ENCODE assay signal across 17 cellular contexts in genomic region chr11:35122308-35122707, GRCh38. TPM values are rescaled to one million over a fixed set of nuclear protein-coding genes. Genes with fewer than 3 reads are reported as not detected.
DNase-seq lines count a peak whose midpoint lies in the region; FAIRE-seq and TF ChIP-seq lines count a peak whose summit lies in the region.
"Had no signal": no experiment of that assay in that cellular context is flagged by ENCODE, and none has a peak within 500 bp of the region (broad histone marks: within the 10 kb centered on the region; RNA-seq: fewer than 3 reads in every experiment).

No MANE protein-coding gene starts in this region.

- POLR2A ChIA-PET in activated CD4-positive, alpha-beta T cell treated with anti-CD3 and anti-CD28 coated beads, Interleukin-2, amount 10 ng/mL, durations not matched to agents 7 days and 5 days (lab: Charles Lee), result no interaction called here

- H3K9me3 ChIP-seq in small intestine (ENCODE audit: control insufficient read depth, low read depth) (no peaks in the 10 kb centered on the region), MM.1S (replicated peaks; ENCODE audit: insufficient read depth, low read length) (no peaks in the 10 kb centered on the region)
- H3K9me3 ChIP-seq: BLaER1, testis had no signal

- no peaks in the 10 kb centered on the region for H3K27me3 ChIP-seq in small intestine (ENCODE audit: control insufficient read depth in 2 of 2, insufficient read depth in 2 of 2, low read length in 2 of 2)
- H3K27me3 ChIP-seq in MM.1S (replicated peaks; ENCODE audit: insufficient read depth, low read length), result no peaks in the 10 kb centered on the region
- H3K27me3 ChIP-seq: BLaER1, testis had no signal

- no peak for FAIRE-seq in small intestine (lab: Jason Lieb, UNC)
- FAIRE-seq: frontal cortex, HepG2 had no signal

- H2AFZ ChIP-seq in MM.1S (ENCODE audit: low read length), result no peak overlapping the region

- peak overlapping the region; percentile 38 for H3K27ac Mint-ChIP-seq in activated CD4-positive, alpha-beta T cell treated with anti-CD3 and anti-CD28 coated beads, Interleukin-2, amount 10 ng/mL, durations not matched to agents 7 days and 5 days
- H3K27ac Mint-ChIP-seq in activated T-helper 1 cell treated with anti-CD3 and anti-CD28 coated beads, Interleukin-12 subunit alpha, Interleukin-12 subunit beta, Interleukin-2, Interleukin-4 antibody, amounts not matched to agents 30 ng/mL and 10 ng/mL and 1 ng/mL, durations not matched to agents 14 hours and 24 hours and 36 hours, result peak overlapping the region; percentile 32

- H4K20me1 ChIP-seq in MM.1S (ENCODE audit: insufficient read depth, low read length), result no peaks in the 10 kb centered on the region
- H4K20me1 ChIP-seq: BLaER1 had no signal

- H3K27me3 Mint-ChIP-seq in activated CD4-positive, alpha-beta T cell treated with anti-CD3 and anti-CD28 coated beads, Interleukin-2, amount 10 ng/mL, durations not matched to agents 7 days and 5 days, result peaks cover 10% of the 10 kb centered on the region
- peaks cover 20% of the 10 kb centered on the region for H3K27me3 Mint-ChIP-seq in activated T-helper 1 cell treated with anti-CD3 and anti-CD28 coated beads, Interleukin-12 subunit alpha, Interleukin-12 subunit beta, Interleukin-2, Interleukin-4 antibody, amounts not matched to agents 30 ng/mL and 10 ng/mL and 1 ng/mL, durations not matched to agents 14 hours and 24 hours and 36 hours (ENCODE audit: insufficient read depth)

- CTCF ChIA-PET in activated CD4-positive, alpha-beta T cell treated with anti-CD3 and anti-CD28 coated beads, Interleukin-2, amount 10 ng/mL, durations not matched to agents 7 days and 5 days (lab: Charles Lee), result interaction anchor here (3.0 kb wide), 1 partner anchor 17 kb away, joined by 15 read pairs; the partner anchor contains the start of gene CD44

- H3K36me3 Mint-ChIP-seq in activated CD4-positive, alpha-beta T cell treated with anti-CD3 and anti-CD28 coated beads, Interleukin-2, amount 10 ng/mL, durations not matched to agents 7 days and 5 days (ENCODE audit: low read depth), result peaks cover 17% of the 10 kb centered on the region
- H3K36me3 Mint-ChIP-seq in activated T-helper 1 cell treated with anti-CD3 and anti-CD28 coated beads, Interleukin-12 subunit alpha, Interleukin-12 subunit beta, Interleukin-2, Interleukin-4 antibody, amounts not matched to agents 30 ng/mL and 10 ng/mL and 1 ng/mL, durations not matched to agents 14 hours and 24 hours and 36 hours (ENCODE audit: low read depth), result peaks cover 5% of the 10 kb centered on the region

- WGBS in small intestine, 3 donors, result 59 to 76% (median 72%) methylated on average over 1 of the region's 1 CpG

- H3K36me3 ChIP-seq in small intestine (ENCODE audit: control insufficient read depth in 2 of 2, insufficient read depth in 2 of 2, low read length in 2 of 2) (no peaks in the 10 kb centered on the region), MM.1S (replicated peaks; ENCODE audit: insufficient read depth, low read length) (no peaks in the 10 kb centered on the region)
- H3K36me3 ChIP-seq: BLaER1 had no signal

- H3K9me3 Mint-ChIP-seq in activated CD4-positive, alpha-beta T cell treated with anti-CD3 and anti-CD28 coated beads, Interleukin-2, amount 10 ng/mL, durations not matched to agents 7 days and 5 days, result peaks cover 2% of the 10 kb centered on the region
- H3K9me3 Mint-ChIP-seq in activated T-helper 1 cell treated with anti-CD3 and anti-CD28 coated beads, Interleukin-12 subunit alpha, Interleukin-12 subunit beta, Interleukin-2, Interleukin-4 antibody, amounts not matched to agents 30 ng/mL and 10 ng/mL and 1 ng/mL, durations not matched to agents 14 hours and 24 hours and 36 hours, result peaks cover 4% of the 10 kb centered on the region

- H3K4me1 Mint-ChIP-seq in activated CD4-positive, alpha-beta T cell treated with anti-CD3 and anti-CD28 coated beads, Interleukin-2, amount 10 ng/mL, durations not matched to agents 7 days and 5 days, result peaks cover 67% of the 10 kb centered on the region
- H3K4me1 Mint-ChIP-seq in activated T-helper 1 cell treated with anti-CD3 and anti-CD28 coated beads, Interleukin-12 subunit alpha, Interleukin-12 subunit beta, Interleukin-2, Interleukin-4 antibody, amounts not matched to agents 30 ng/mL and 10 ng/mL and 1 ng/mL, durations not matched to agents 14 hours and 24 hours and 36 hours (ENCODE audit: low read depth), result peaks cover 76% of the 10 kb centered on the region

- no peak overlapping the region for H3K4me2 ChIP-seq in MM.1S (ENCODE audit: low read depth, low read length)
- H3K4me2 ChIP-seq: BLaER1 had no signal

- no peaks in the 10 kb centered on the region for H3K9me2 ChIP-seq in MM.1S (replicated peaks; ENCODE audit: insufficient read depth, low read length)

- H3K27ac ChIP-seq in small intestine (ENCODE audit: low read depth in 1 of 2, low read length in 1 of 2) (no peak overlapping the region), MM.1S (ENCODE audit: low read length) (no peak overlapping the region)
- H3K27ac ChIP-seq: BLaER1, testis had no signal

- H3F3A ChIP-seq in MM.1S (ENCODE audit: insufficient read depth, low read length), result peaks cover 14% of the 10 kb centered on the region; the same call in 1 of the 2 replicates

- H3K79me2 ChIP-seq in MM.1S (ENCODE audit: low read length), result no peaks in the 10 kb centered on the region

- H3K4me1 ChIP-seq in small intestine (ENCODE audit: control insufficient read depth in 2 of 2, insufficient read depth in 1 of 2, low read depth in 1 of 2, low read length in 1 of 2) (no peaks in the 10 kb centered on the region), MM.1S (ENCODE audit: low read length) (peaks cover 59% of the 10 kb centered on the region)
- H3K4me1 ChIP-seq: testis had no signal

- intact Hi-C loops in activated T-helper 1 cell treated with anti-CD3 and anti-CD28 coated beads, Interleukin-12 subunit alpha, Interleukin-12 subunit beta, Interleukin-2, Interleukin-4 antibody, amounts not matched to agents 30 ng/mL and 10 ng/mL and 1 ng/mL, durations not matched to agents 14 hours and 24 hours and 36 hours (cut with micrococcal nuclease), result loop anchor here (1.0 kb wide), 1 partner anchor 110 kb away; no protein-coding TSS in a partner anchor

- no peak for TF ChIP-seq CTCF in MM.1S (IDR thresholded peaks at IDR 0.05; ENCODE audit: low read length)

- no peak overlapping the region for H3K4me3 Mint-ChIP-seq in activated CD4-positive, alpha-beta T cell treated with anti-CD3 and anti-CD28 coated beads, Interleukin-2, amount 10 ng/mL, durations not matched to agents 7 days and 5 days
- no peak overlapping the region for H3K4me3 Mint-ChIP-seq in activated T-helper 1 cell treated with anti-CD3 and anti-CD28 coated beads, Interleukin-12 subunit alpha, Interleukin-12 subunit beta, Interleukin-2, Interleukin-4 antibody, amounts not matched to agents 30 ng/mL and 10 ng/mL and 1 ng/mL, durations not matched to agents 14 hours and 24 hours and 36 hours

- no peak overlapping the region for H3K9ac ChIP-seq in MM.1S (ENCODE audit: low read length)
- H3K9ac ChIP-seq: BLaER1 had no signal

- peak; percentile 31 for DNase-seq in activated CD4-positive, alpha-beta T cell treated with anti-CD3 and anti-CD28 coated beads, Interleukin-2, amount 10 ng/mL, durations not matched to agents 7 days and 5 days
- DNase-seq in activated CD4-positive, alpha-beta T cell treated with anti-CD3 and anti-CD28 coated beads for 4 hours, result no peak
- DNase-seq in Jurkat, Clone E6-1 (ENCODE audit: low read depth, low spot score), result peak; percentile 96
- no peak for DNase-seq in activated T-helper 1 cell treated with anti-CD3 and anti-CD28 coated beads, Interleukin-12 subunit alpha, Interleukin-12 subunit beta, Interleukin-2, Interleukin-4 antibody, amounts not matched to agents 30 ng/mL and 10 ng/mL and 1 ng/mL, durations not matched to agents 14 hours and 24 hours and 36 hours (ENCODE audit: low spot score)
- DNase-seq in small intestine (peak; percentile 48), MM.1S (no peak), GM03348 (ENCODE audit: low spot score) (no peak), SHP77 treated with DMSO at 0.1 percent for 48 hours (lab: John Stamatoyannopoulos, UW) (no peak)
- DNase-seq: DMS 273 treated with DMSO at 0.1 percent for 48 hours, left colon, NCI-H1930, NCI-H446 treated with DMSO at 0.1 percent for 48 hours, RPMI8226, testis had no signal

- H3K4me3 ChIP-seq in Jurkat, Clone E6-1 (ENCODE audit: low read length), result no peak overlapping the region
- H3K4me3 ChIP-seq in small intestine (ENCODE audit: low read depth in 1 of 2, low read length in 2 of 2) (no peak overlapping the region), MM.1S (ENCODE audit: low read length) (no peak overlapping the region)
- H3K4me3 ChIP-seq: BLaER1, testis had no signal

RNA-seq across cellular contexts. Expression of gene CD44, which starts 16.7 kb away (rescaled TPM):
- 100 to 1,000 TPM; 518 to 534 TPM for total RNA-seq in activated CD4-positive, alpha-beta T cell treated with anti-CD3 and anti-CD28 coated beads, Interleukin-2, amount 10 ng/mL, durations not matched to agents 7 days and 5 days
- polyA plus RNA-seq in Jurkat, Clone E6-1 (2012; ENCODE audit: insufficient read depth, insufficient read length), result not detected
- total RNA-seq in activated T-helper 1 cell treated with anti-CD3 and anti-CD28 coated beads, Interleukin-12 subunit alpha, Interleukin-12 subunit beta, Interleukin-2, Interleukin-4 antibody, amounts not matched to agents 30 ng/mL and 10 ng/mL and 1 ng/mL, durations not matched to agents 14 hours and 24 hours and 36 hours, result 547 and 550 TPM in 2 replicates
- polyA plus RNA-seq in small intestine, result 10 to 100 TPM in 2 of 3 donors, 1 to 10 TPM in 1; 5.4 to 89.6 (median 25.9) TPM

Comparison
In these comparisons a context has a peak if more than half of its experiments do, and no peak if none do; other contexts are left out.
1. DNase-seq: peak in activated CD4-positive, alpha-beta T cell treated with anti-CD3 and anti-CD28 coated beads, Interleukin-2, amount 10 ng/mL, durations not matched to agents 7 days and 5 days (single experiment), Jurkat, Clone E6-1 (single experiment) and small intestine (single experiment); none in activated CD4-positive, alpha-beta T cell treated with anti-CD3 and anti-CD28 coated beads for 4 hours (0 of 2), activated T-helper 1 cell treated with anti-CD3 and anti-CD28 coated beads, Interleukin-12 subunit alpha, Interleukin-12 subunit beta, Interleukin-2, Interleukin-4 antibody, amounts not matched to agents 30 ng/mL and 10 ng/mL and 1 ng/mL, durations not matched to agents 14 hours and 24 hours and 36 hours (single experiment), MM.1S (single experiment), GM03348 (single experiment) and SHP77 treated with DMSO at 0.1 percent for 48 hours (single experiment).